In genomic region chr15:72358532-72359180, GRCh38 we compare ENCODE assay signal across 8 cellular contexts. TPM values are rescaled to one million over a fixed set of nuclear protein-coding genes. Genes with fewer than 3 reads are reported as not detected.
DNase-seq lines count a peak whose midpoint lies in the region; ATAC-seq and TF ChIP-seq lines count a peak whose summit lies in the region.

No MANE protein-coding gene starts in this region.

- H3K9me3 ChIP-seq in vagina: no peaks in the 10 kb centered on the region

- peak overlapping the region; percentile 5 for H3K27ac ChIP-seq in vagina

- H3K27me3 Mint-ChIP-seq in stimulated activated naive CD8-positive, alpha-beta T cell treated with anti-CD3 and anti-CD28 coated beads, Interleukin-15, Interleukin-2, amounts not matched to agents 100 ng/mL and 50 ng/mL, for 24 hours: no peaks in the 10 kb centered on the region

- DNase-seq in stimulated activated naive CD8-positive, alpha-beta T cell treated with anti-CD3 and anti-CD28 coated beads, Interleukin-15, Interleukin-2, amounts not matched to agents 100 U/mL and 50 U/mL, for 24 hours: no peak
- DNase-seq in astrocyte of the spinal cord (ENCODE audit: low read depth, low spot score) (peak; percentile 61), left lobe of liver (ENCODE audit: low spot score) (no peak), vagina (ENCODE audit: extremely low spot score in 2 of 2) (no peak), NCI-H2171 (lab: John Stamatoyannopoulos, UW) (no peak)
- DNase-seq in stimulated activated naive CD4-positive, alpha-beta T cell treated with Interleukin-2 at 50 U/mL for 16 hours (lab: John Stamatoyannopoulos, UW): no peak
- no peak for DNase-seq in stimulated activated CD4-positive, alpha-beta T cell treated with anti-CD3 and anti-CD28 coated beads, Interleukin-1b, Interleukin-23, amount 100 ng/mL, for 48 hours

- intact Hi-C loops in vagina (cut with DNase I): no loop called here

- TF ChIP-seq POLR2A in vagina (IDR thresholded peaks at IDR 0.05): no peak

- TF ChIP-seq CTCF in astrocyte of the spinal cord (IDR thresholded peaks at IDR 0.05; ENCODE audit: low read depth, low read length) (no peak), vagina (IDR thresholded peaks at IDR 0.05) (no peak)

- no peaks in the 10 kb centered on the region for H3K27me3 ChIP-seq in vagina

- no peak for ATAC-seq in stimulated activated naive CD8-positive, alpha-beta T cell treated with anti-CD3 and anti-CD28 coated beads, Interleukin-15, Interleukin-2, amounts not matched to agents 100 U/mL and 50 U/mL, for 24 hours
- peak; percentile 69 for ATAC-seq in left lobe of liver

- H3K36me3 ChIP-seq in vagina: peaks cover 0 to 30% of the 10 kb centered on the region in 2 donors

- in situ Hi-C loops in astrocyte of the spinal cord (cut with HindIII; ENCODE audit: low sequenced_read_pairs): no loop called here

- H3K36me3 Mint-ChIP-seq in stimulated activated naive CD8-positive, alpha-beta T cell treated with anti-CD3 and anti-CD28 coated beads, Interleukin-15, Interleukin-2, amounts not matched to agents 100 ng/mL and 50 ng/mL, for 24 hours (ENCODE audit: low read depth): peaks cover 4% of the 10 kb centered on the region

- H3K4me1 Mint-ChIP-seq in stimulated activated naive CD8-positive, alpha-beta T cell treated with anti-CD3 and anti-CD28 coated beads, Interleukin-15, Interleukin-2, amounts not matched to agents 100 ng/mL and 50 ng/mL, for 24 hours (ENCODE audit: low read depth): peaks cover 13% of the 10 kb centered on the region

- H3K4me3 Mint-ChIP-seq in stimulated activated naive CD8-positive, alpha-beta T cell treated with anti-CD3 and anti-CD28 coated beads, Interleukin-15, Interleukin-2, amounts not matched to agents 100 ng/mL and 50 ng/mL, for 24 hours: no peak overlapping the region

- no peak overlapping the region for H3K4me3 ChIP-seq in astrocyte of the spinal cord (ENCODE audit: low read depth, low read length)
- H3K4me3 ChIP-seq in vagina: no peak overlapping the region

- no peaks in the 10 kb centered on the region for H3K9me3 Mint-ChIP-seq in stimulated activated naive CD8-positive, alpha-beta T cell treated with anti-CD3 and anti-CD28 coated beads, Interleukin-15, Interleukin-2, amounts not matched to agents 100 ng/mL and 50 ng/mL, for 24 hours

- peak overlapping the region; percentile 42 for H3K27ac Mint-ChIP-seq in stimulated activated naive CD8-positive, alpha-beta T cell treated with anti-CD3 and anti-CD28 coated beads, Interleukin-15, Interleukin-2, amounts not matched to agents 100 ng/mL and 50 ng/mL, for 24 hours

- H3K4me1 ChIP-seq in vagina: peaks cover 40% of the 10 kb centered on the region

RNA-seq across cellular contexts. Expression of gene HEXA, which starts 17.2 kb away (rescaled TPM):
- 49.4 TPM for total RNA-seq in left lobe of liver
- total RNA-seq in vagina: 82.5 TPM

RNA-seq across cellular contexts. Expression of gene CELF6, which starts 38.7 kb away (rescaled TPM):
- total RNA-seq in left lobe of liver (0.65 TPM), vagina (7.1 TPM)

RNA-seq across cellular contexts. Expression of gene TMEM202, which starts 39.4 kb away (rescaled TPM):
- not detected for total RNA-seq in left lobe of liver
- not detected for total RNA-seq in vagina
